ENCODE assay signal across 8 cellular contexts in the genomic region with DNA sequence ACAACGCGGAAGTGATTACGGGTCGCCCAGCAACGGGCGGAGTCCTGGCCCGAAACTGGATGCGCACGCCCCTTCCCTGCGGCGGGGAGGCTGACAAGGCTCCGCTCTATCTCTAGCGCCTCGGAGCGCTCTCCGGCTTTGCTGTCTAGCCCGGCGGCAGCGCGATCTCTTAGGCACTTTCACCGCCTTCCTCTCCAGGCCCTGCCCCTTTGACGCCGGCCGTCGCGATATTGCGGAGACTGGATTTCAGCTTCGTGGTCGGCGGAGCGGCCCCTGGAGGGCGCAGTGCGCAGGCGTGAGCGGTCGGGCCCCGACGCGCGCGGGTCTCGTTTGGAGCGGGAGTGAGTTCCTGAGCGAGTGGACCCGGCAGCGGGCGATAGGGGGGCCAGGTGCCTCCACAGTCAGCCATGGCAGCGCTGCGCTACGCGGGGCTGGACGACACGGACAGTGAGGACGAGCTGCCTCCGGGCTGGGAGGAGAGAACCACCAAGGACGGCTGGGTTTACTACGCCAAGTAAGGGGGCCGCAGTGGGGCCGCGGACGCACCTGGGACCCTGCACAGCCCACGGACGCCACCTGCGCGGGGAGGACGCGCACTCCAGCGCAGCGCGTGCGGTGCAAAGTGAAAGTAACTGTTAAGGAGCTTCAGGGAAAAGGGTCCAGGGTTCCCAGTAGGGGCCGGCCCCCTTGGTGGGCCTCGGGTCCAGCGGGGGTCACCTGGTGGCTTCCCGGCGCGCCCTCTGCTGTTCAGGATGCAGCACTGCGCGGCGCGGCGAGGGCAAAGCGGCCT. TPM values are rescaled to one million over a fixed set of nuclear protein-coding genes. Genes with fewer than 3 reads are reported as not detected.
DNase-seq lines count a peak whose midpoint lies in the region; ATAC-seq and TF ChIP-seq lines count a peak whose summit lies in the region.

TSS of gene WWOX (plus strand) at position 283 of the 790 bp plus-strand sequence.

- intact Hi-C loops in left lung (cut with DNase I), result no loop called here

- TF ChIP-seq CTCF in C4-2B (conservative IDR thresholded peaks at IDR 0.05) (peak; percentile 97), left lung (IDR thresholded peaks at IDR 0.05) (peak; percentile 74 to 81)

- peak within 1 kb of the TSS; percentile 92 for H3K4me3 ChIP-seq in left lung

- H3K36me3 ChIP-seq in left lung, result no peaks in the 10 kb centered on the region

- H3K27ac ChIP-seq in C4-2B, result peak within 1 kb of the TSS; percentile 86
- H3K27ac ChIP-seq in left lung, result peak within 1 kb of the TSS; percentile 74 to 92

- H3K27me3 ChIP-seq in left lung, result peaks cover 0 to 4% of the 10 kb centered on the region in 2 donors

- peaks cover 7 to 13% of the 10 kb centered on the region in 2 donors for H3K4me1 ChIP-seq in left lung

- peak; percentile 97 for ATAC-seq in GM19328 (IDR thresholded peaks at IDR 0.05; ENCODE audit: unreplicated experiment)
- peak; percentile 96 for ATAC-seq in HG03520 (IDR thresholded peaks at IDR 0.05; ENCODE audit: unreplicated experiment)
- peak; percentile 97 for ATAC-seq in left lung

- no peaks in the 10 kb centered on the region for H3K9me3 ChIP-seq in left lung

- peak; percentile 95 for DNase-seq in NCI-H748 (lab: John Stamatoyannopoulos, UW; ENCODE audit: unreplicated experiment)
- DNase-seq in activated CD4-positive, alpha-beta T cell treated with anti-CD3 and anti-CD28 coated beads, Interleukin-2, amount 50 U/mL, for 1 hour, result peak; percentile 95
- peak; percentile 97 for DNase-seq in dedifferentiated amniotic fluid mesenchymal stem cell (ENCODE audit: extremely low spot score)
- DNase-seq in left lung, result peak; percentile 97 to 98
- DNase-seq in stimulated activated CD4-positive, alpha-beta T cell treated with anti-CD3 and anti-CD28 coated beads, Interleukin-2, amount 100 ng/mL, for 48 hours, result peak; percentile 85 to 88

RNA-seq across cellular contexts. Expression of gene WWOX, which starts in this region (rescaled TPM):
- 10 to 100 TPM; 17.2 to 22.3 TPM for total RNA-seq in left lung

Comparison
In these comparisons a context has a peak if more than half of its experiments do, and no peak if none do; other contexts are left out.
1. Peak in every context shown above with its lines: DNase-seq, ATAC-seq, H3K4me3 ChIP-seq and H3K27ac ChIP-seq.